Comparison of ENCODE assay signal across 17 cellular contexts in genomic region chr1:58440696-58441095, GRCh38.
"Had no signal": no experiment of that assay in that cellular context is flagged by ENCODE, and none has a peak within 500 bp of the region (broad histone marks: within the 10 kb centered on the region; RNA-seq: fewer than 3 reads in every experiment).

No MANE protein-coding gene starts in this region.

- H3K27me3 ChIP-seq: dorsolateral prefrontal cortex, neural progenitor cell, spleen, testis, tibial nerve, upper lobe of left lung had no signal

- H3K27ac ChIP-seq: dorsolateral prefrontal cortex, foreskin keratinocyte, neural progenitor cell, prostate gland, skin epidermis, spleen, testis, tibial nerve, upper lobe of left lung had no signal

- H3K9ac ChIP-seq: neural progenitor cell had no signal

- H3K4me1 ChIP-seq: foreskin keratinocyte, prostate gland, spleen, tibial nerve, upper lobe of left lung had no signal

- H3K4me3 ChIP-seq: dorsolateral prefrontal cortex, neural progenitor cell, prostate gland, skin epidermis, spleen, testis, tibial nerve, upper lobe of left lung had no signal

- H3K4me2 ChIP-seq: neural progenitor cell had no signal

- DNase-seq: dorsolateral prefrontal cortex; effector CD4-positive, alpha-beta T cell; foreskin keratinocyte; immature natural killer cell; mesenchymal stem cell; naive thymus-derived CD4-positive, alpha-beta T cell; right cardiac atrium; spleen; stimulated activated CD4-positive, alpha-beta T cell treated with anti-CD3 and anti-CD28 coated beads, Interleukin-4, amount 100 ng/mL, for 4 hours; stimulated activated naive CD8-positive, alpha-beta T cell treated with anti-CD3 and anti-CD28 coated beads, Interleukin-15, Interleukin-2, amounts not matched to agents 100 U/mL and 50 U/mL, for 24 hours; substantia nigra; upper lobe of left lung had no signal

- H2AFZ ChIP-seq: neural progenitor cell had no signal

- H3K36me3 ChIP-seq: neural progenitor cell, prostate gland, upper lobe of left lung had no signal

- H3K9me3 ChIP-seq: prostate gland, spleen, testis, tibial nerve, upper lobe of left lung had no signal
